In genomic region chrX:134462927-134463326, GRCh38 we compare ENCODE assay signal across 1 cellular context.
A peak's percentile ranks its signal among the peaks of the same experiment; 100 is the strongest.
TF ChIP-seq lines count a peak whose summit lies in the region.

No MANE protein-coding gene starts in this region.

TF ChIP-seq in HepG2, 621 proteins besides CTCF, POLR2A, EP300 and RAD21 (continues in another document):
- TF ChIP-seq ZNF512B (CRISPR knock-in tag; IDR thresholded peaks at IDR 0.05; ENCODE audit: borderline replicate concordance) (no peak), ZNF160 (CRISPR knock-in tag; IDR thresholded peaks at IDR 0.05) (no peak), HMG20B (CRISPR knock-in tag; conservative IDR thresholded peaks at IDR 0.05) (no peak), SRSF1 (optimal IDR thresholded peaks at IDR 0.05; ENCODE audit: low read depth, low read length) (no peak), ZNF607 (CRISPR knock-in tag; IDR thresholded peaks at IDR 0.05; ENCODE audit: borderline replicate concordance) (no peak), FOXO1 (CRISPR knock-in tag; IDR thresholded peaks at IDR 0.05) (peak; percentile 64; the same call in 1 of the 2 replicates), KLF9 (CRISPR knock-in tag; IDR thresholded peaks at IDR 0.05; ENCODE audit: low read depth) (no peak), ZNF781 (CRISPR knock-in tag; IDR thresholded peaks at IDR 0.05; ENCODE audit: borderline replicate concordance, not compliant biosample characterization) (no peak), ZNF510 (CRISPR knock-in tag; IDR thresholded peaks at IDR 0.05; ENCODE audit: low read depth) (no peak), GATA4 (IDR thresholded peaks at IDR 0.05; ENCODE audit: borderline replicate concordance, low read depth) (0 out of 2 replicates have a peak, but pooled peaks have one; percentile 27), PREB (CRISPR knock-in tag; IDR thresholded peaks at IDR 0.05) (no peak), ZNF282 (IDR thresholded peaks at IDR 0.05; ENCODE audit: partially characterized antibody) (no peak), FOXA3 (CRISPR knock-in tag; IDR thresholded peaks at IDR 0.05) (peak; percentile 92), THYN1 (CRISPR knock-in tag; IDR thresholded peaks at IDR 0.05; ENCODE audit: borderline replicate concordance, low read depth) (no peak), ZNF121 (CRISPR knock-in tag; IDR thresholded peaks at IDR 0.05) (no peak), ARID4A (CRISPR knock-in tag; IDR thresholded peaks at IDR 0.05; ENCODE audit: borderline replicate concordance) (no peak), ZNF772 (CRISPR knock-in tag; IDR thresholded peaks at IDR 0.05) (no peak), CEBPG (CRISPR knock-in tag; IDR thresholded peaks at IDR 0.05) (peak; percentile 69), ZNF577 (CRISPR knock-in tag; IDR thresholded peaks at IDR 0.05; ENCODE audit: borderline replicate concordance, low read depth) (no peak), SYNCRIP (IDR thresholded peaks at IDR 0.05; ENCODE audit: insufficient read depth, low read depth, low read length) (no peak), FOXA1 (IDR thresholded peaks at IDR 0.05) (no peak), FOXA1 (CRISPR knock-in tag; IDR thresholded peaks at IDR 0.05) (peak; percentile 79), SOX6 (IDR thresholded peaks at IDR 0.05) (no peak), SOX6 (CRISPR knock-in tag; IDR thresholded peaks at IDR 0.05) (peak; percentile 59), FOXK1 (CRISPR knock-in tag; IDR thresholded peaks at IDR 0.05; ENCODE audit: borderline replicate concordance, low read depth) (peak; percentile 33; the same call in 1 of the 2 replicates), POLR2AphosphoS2 (IDR thresholded peaks at IDR 0.05; ENCODE audit: low read depth, low read length) (no peak), SIX4 (CRISPR knock-in tag; IDR thresholded peaks at IDR 0.05) (no peak), ZNF816 (CRISPR knock-in tag; IDR thresholded peaks at IDR 0.05; ENCODE audit: borderline replicate concordance) (no peak), BORCS8-MEF2B (CRISPR knock-in tag; IDR thresholded peaks at IDR 0.05) (no peak), ZSCAN20 (CRISPR knock-in tag; IDR thresholded peaks at IDR 0.05; ENCODE audit: borderline replicate concordance) (no peak), NCOA1 (CRISPR knock-in tag; IDR thresholded peaks at IDR 0.05) (no peak), NFIB (CRISPR knock-in tag; IDR thresholded peaks at IDR 0.05; ENCODE audit: borderline replicate concordance) (no peak), RBM39 (IDR thresholded peaks at IDR 0.05; ENCODE audit: low read depth, low read length, poor library complexity, severe bottlenecking) (no peak), ZNF207 (IDR thresholded peaks at IDR 0.05; ENCODE audit: borderline replicate concordance) (no peak), DRAP1 (CRISPR knock-in tag; IDR thresholded peaks at IDR 0.05) (no peak), CSRNP1 (CRISPR knock-in tag; IDR thresholded peaks at IDR 0.05) (no peak), RXRB (CRISPR knock-in tag; IDR thresholded peaks at IDR 0.05; ENCODE audit: borderline replicate concordance) (peak; percentile 34; the same call in 1 of the 2 replicates), ZFX (CRISPR knock-in tag; IDR thresholded peaks at IDR 0.05; ENCODE audit: low read depth) (no peak), TBX3 (IDR thresholded peaks at IDR 0.05; ENCODE audit: borderline replicate concordance) (no peak), HOXD1 (CRISPR knock-in tag; IDR thresholded peaks at IDR 0.05) (no peak), ZNF333 (CRISPR knock-in tag; IDR thresholded peaks at IDR 0.05; ENCODE audit: borderline replicate concordance) (no peak), CREM (IDR thresholded peaks at IDR 0.05) (peak; percentile 13; the same call in 1 of the 2 replicates), CREM (CRISPR knock-in tag; IDR thresholded peaks at IDR 0.05) (no peak), NCOA2 (CRISPR knock-in tag; IDR thresholded peaks at IDR 0.05) (peak; percentile 80), SOX13 (IDR thresholded peaks at IDR 0.05) (no peak), SOX13 (CRISPR knock-in tag; conservative IDR thresholded peaks at IDR 0.05 in 1 of 2, IDR thresholded peaks at IDR 0.05 in 1 of 2) (peak in 1 of 2 experiments; percentile 63; a peak in 2 of 4 replicates), CEBPB (IDR thresholded peaks at IDR 0.05; ENCODE audit: borderline replicate concordance, low read depth, low read length) (no peak)
- TF ChIP-seq, protein P1, sequence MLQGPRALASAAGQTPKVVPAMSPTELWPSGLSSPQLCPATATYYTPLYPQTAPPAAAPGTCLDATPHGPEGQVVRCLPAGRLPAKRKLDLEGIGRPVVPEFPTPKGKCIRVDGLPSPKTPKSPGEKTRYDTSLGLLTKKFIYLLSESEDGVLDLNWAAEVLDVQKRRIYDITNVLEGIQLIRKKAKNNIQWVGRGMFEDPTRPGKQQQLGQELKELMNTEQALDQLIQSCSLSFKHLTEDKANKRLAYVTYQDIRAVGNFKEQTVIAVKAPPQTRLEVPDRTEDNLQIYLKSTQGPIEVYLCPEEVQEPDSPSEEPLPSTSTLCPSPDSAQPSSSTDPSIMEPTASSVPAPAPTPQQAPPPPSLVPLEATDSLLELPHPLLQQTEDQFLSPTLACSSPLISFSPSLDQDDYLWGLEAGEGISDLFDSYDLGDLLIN (CRISPR knock-in tag; IDR thresholded peaks at IDR 0.05; ENCODE audit: borderline replicate concordance) = no peak
- TF ChIP-seq, protein P2, sequence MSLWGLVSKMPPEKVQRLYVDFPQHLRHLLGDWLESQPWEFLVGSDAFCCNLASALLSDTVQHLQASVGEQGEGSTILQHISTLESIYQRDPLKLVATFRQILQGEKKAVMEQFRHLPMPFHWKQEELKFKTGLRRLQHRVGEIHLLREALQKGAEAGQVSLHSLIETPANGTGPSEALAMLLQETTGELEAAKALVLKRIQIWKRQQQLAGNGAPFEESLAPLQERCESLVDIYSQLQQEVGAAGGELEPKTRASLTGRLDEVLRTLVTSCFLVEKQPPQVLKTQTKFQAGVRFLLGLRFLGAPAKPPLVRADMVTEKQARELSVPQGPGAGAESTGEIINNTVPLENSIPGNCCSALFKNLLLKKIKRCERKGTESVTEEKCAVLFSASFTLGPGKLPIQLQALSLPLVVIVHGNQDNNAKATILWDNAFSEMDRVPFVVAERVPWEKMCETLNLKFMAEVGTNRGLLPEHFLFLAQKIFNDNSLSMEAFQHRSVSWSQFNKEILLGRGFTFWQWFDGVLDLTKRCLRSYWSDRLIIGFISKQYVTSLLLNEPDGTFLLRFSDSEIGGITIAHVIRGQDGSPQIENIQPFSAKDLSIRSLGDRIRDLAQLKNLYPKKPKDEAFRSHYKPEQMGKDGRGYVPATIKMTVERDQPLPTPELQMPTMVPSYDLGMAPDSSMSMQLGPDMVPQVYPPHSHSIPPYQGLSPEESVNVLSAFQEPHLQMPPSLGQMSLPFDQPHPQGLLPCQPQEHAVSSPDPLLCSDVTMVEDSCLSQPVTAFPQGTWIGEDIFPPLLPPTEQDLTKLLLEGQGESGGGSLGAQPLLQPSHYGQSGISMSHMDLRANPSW (CRISPR knock-in tag; IDR thresholded peaks at IDR 0.05; ENCODE audit: borderline replicate concordance) = no peak
- TF ChIP-seq, protein P3, sequence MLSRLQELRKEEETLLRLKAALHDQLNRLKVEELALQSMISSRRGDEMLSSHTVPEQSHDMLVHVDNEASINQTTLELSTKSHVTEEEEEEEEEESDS (CRISPR knock-in tag; IDR thresholded peaks at IDR 0.05; ENCODE audit: borderline replicate concordance) = no peak
- TF ChIP-seq, protein P4, sequence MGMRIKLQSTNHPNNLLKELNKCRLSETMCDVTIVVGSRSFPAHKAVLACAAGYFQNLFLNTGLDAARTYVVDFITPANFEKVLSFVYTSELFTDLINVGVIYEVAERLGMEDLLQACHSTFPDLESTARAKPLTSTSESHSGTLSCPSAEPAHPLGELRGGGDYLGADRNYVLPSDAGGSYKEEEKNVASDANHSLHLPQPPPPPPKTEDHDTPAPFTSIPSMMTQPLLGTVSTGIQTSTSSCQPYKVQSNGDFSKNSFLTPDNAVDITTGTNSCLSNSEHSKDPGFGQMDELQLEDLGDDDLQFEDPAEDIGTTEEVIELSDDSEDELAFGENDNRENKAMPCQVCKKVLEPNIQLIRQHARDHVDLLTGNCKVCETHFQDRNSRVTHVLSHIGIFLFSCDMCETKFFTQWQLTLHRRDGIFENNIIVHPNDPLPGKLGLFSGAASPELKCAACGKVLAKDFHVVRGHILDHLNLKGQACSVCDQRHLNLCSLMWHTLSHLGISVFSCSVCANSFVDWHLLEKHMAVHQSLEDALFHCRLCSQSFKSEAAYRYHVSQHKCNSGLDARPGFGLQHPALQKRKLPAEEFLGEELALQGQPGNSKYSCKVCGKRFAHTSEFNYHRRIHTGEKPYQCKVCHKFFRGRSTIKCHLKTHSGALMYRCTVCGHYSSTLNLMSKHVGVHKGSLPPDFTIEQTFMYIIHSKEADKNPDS (CRISPR knock-in tag; IDR thresholded peaks at IDR 0.05) = 0 out of 2 replicates have a peak, but pooled peaks have one; percentile 70
